In genomic region chr6:110512549-110512948, GRCh38 we compare ENCODE assay signal across 6 cellular contexts. TPM values are rescaled to one million over a fixed set of nuclear protein-coding genes. Genes with fewer than 3 reads are reported as not detected.
"Had no signal": no experiment of that assay in that cellular context is flagged by ENCODE, and none has a peak within 500 bp of the region (broad histone marks: within the 10 kb centered on the region; RNA-seq: fewer than 3 reads in every experiment).

No MANE protein-coding gene starts in this region.

RNA-seq across cellular contexts. Expression of gene SLC22A16, which starts 36.1 kb away (rescaled TPM):
- total RNA-seq: NCI-H460, OCI-LY7, Peyer's patch, Right ventricle myocardium superior, SJSA1 had no signal
- polyA plus RNA-seq: SK-N-SH had no signal
